In genomic region chr6:148842631-148843030, GRCh38 we compare ENCODE assay signal across 19 cellular contexts.
"Had no signal": no experiment of that assay in that cellular context is flagged by ENCODE, and none has a peak within 500 bp of the region (broad histone marks: within the 10 kb centered on the region; RNA-seq: fewer than 3 reads in every experiment).

No MANE protein-coding gene starts in this region.

- H3K4me3 ChIP-seq: coronary artery, spleen had no signal

- H3K9me3 ChIP-seq: spleen had no signal

- H3K27me3 ChIP-seq: brain microvascular endothelial cell, spleen had no signal

- H3K36me3 ChIP-seq: brain microvascular endothelial cell, spleen had no signal

- ATAC-seq: activated T-cell treated with anti-CD3 and anti-CD28 coated beads, Interleukin-2, amount 50 U/mL, for 4 hours; esophagus mucosa; left cardiac atrium had no signal

- DNase-seq: activated CD4-positive, alpha-beta T cell treated with anti-CD3 and anti-CD28 coated beads, Interleukin-2, amount 50 U/mL, for 1 hour; activated CD4-positive, CD25-positive, alpha-beta regulatory T cell treated with anti-CD3 and anti-CD28 coated beads, Interleukin-2, amount 50 U/mL, for 72 hours; activated CD8-positive, alpha-beta memory T cell treated with anti-CD3 and anti-CD28 coated beads, Interleukin-2, amount 50 U/mL, for 4 hours; activated naive CD4-positive, alpha-beta T cell treated with anti-CD3 and anti-CD28 coated beads for 36 hours; activated T-cell treated with anti-CD3 and anti-CD28 coated beads, Interleukin-2, amount 50 U/mL, for 4 hours; anterior cingulate cortex; brain microvascular endothelial cell; foreskin fibroblast; hippocampal formation; left cardiac atrium; mammary epithelial cell; nephron progenitor cell; nucleus accumbens; posterior cingulate gyrus; spleen; stimulated activated CD4-positive, alpha-beta T cell treated with anti-CD3 and anti-CD28 coated beads, Interleukin-4, amount 100 ng/mL, for 4 hours; stimulated activated naive CD4-positive, alpha-beta T cell had no signal

- H3K27ac ChIP-seq: brain microvascular endothelial cell, coronary artery, spleen had no signal
